In the genomic region with DNA sequence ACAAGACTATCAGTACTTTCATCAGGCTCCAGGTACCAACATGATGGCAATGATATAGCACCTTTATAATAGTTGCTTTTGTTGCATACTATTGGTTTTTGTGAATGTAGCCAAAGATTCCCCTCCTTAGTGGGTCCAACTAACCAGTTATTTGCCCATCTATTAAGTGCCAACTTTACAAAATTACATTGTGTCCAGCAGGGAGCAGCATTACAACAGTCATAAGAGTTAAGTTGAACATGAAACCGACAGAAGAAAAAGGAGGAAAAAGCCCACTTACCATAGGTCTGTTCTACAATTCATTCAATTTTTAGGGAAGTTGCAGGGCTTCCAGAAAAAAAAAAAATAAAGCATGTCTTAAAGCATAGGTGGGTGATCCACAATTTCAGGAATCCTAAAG, we compare ENCODE assay signal across 8 cellular contexts.
A peak's percentile ranks its signal among the peaks of the same experiment; 100 is the strongest.
DNase-seq lines count a peak whose midpoint lies in the region; ATAC-seq and TF ChIP-seq lines count a peak whose summit lies in the region.

No MANE protein-coding gene starts in this region.

- no peak overlapping the region for H3K4me3 ChIP-seq in NT2/D1 (ENCODE audit: insufficient read length, low read depth)
- H3K4me3 ChIP-seq in fibroblast of pulmonary artery (replicated peaks; ENCODE audit: low read depth, low read length) = no peak overlapping the region

- peak; percentile 51 for TF ChIP-seq CTCF in fibroblast of pulmonary artery (IDR thresholded peaks at IDR 0.05; ENCODE audit: low read length, missing control alignments)

- H3K36me3 ChIP-seq in NT2/D1 (ENCODE audit: insufficient read depth, insufficient read length, low read length) = no peaks in the 10 kb centered on the region

- no peaks in the 10 kb centered on the region for H3K9me3 ChIP-seq in NT2/D1 (ENCODE audit: insufficient read depth, low read length)

- DNase-seq in CD1c-positive myeloid dendritic cell (ENCODE audit: extremely low spot score) (peak; percentile 22), NT2/D1 (ENCODE audit: low read depth, low spot score) (peak; percentile 15), fibroblast of pulmonary artery (ENCODE audit: low read depth) (peak; percentile 85), smooth muscle cell of the brain vasculature (ENCODE audit: low read depth, low spot score) (peak; percentile 71), NCI-H1436 (lab: John Stamatoyannopoulos, UW) (no peak), nucleus accumbens (lab: John Stamatoyannopoulos, UW) (no peak)

- H3K9ac ChIP-seq in NT2/D1 (ENCODE audit: insufficient read length, low read depth) = no peak overlapping the region

- H3K27me3 ChIP-seq in NT2/D1 (ENCODE audit: insufficient read depth, insufficient read length) = no peaks in the 10 kb centered on the region

- ATAC-seq in GM21515 (IDR thresholded peaks at IDR 0.05; ENCODE audit: unreplicated experiment) (peak; percentile 52), HG03378 (IDR thresholded peaks at IDR 0.05; ENCODE audit: unreplicated experiment) (no peak)

- H3K4me1 ChIP-seq in NT2/D1 (ENCODE audit: insufficient read depth, insufficient read length) = no peaks in the 10 kb centered on the region

Comparison
In these comparisons a context has a peak if more than half of its experiments do, and no peak if none do; other contexts are left out.
1. DNase-seq: peak in CD1c-positive myeloid dendritic cell (single experiment), NT2/D1 (single experiment), fibroblast of pulmonary artery (single experiment) and smooth muscle cell of the brain vasculature (single experiment); none in NCI-H1436 (single experiment) and nucleus accumbens (0 of 56).